In genomic region chr5:132962429-132962928, GRCh38 we compare ENCODE assay signal across 8 cellular contexts. TPM values are rescaled to one million over a fixed set of nuclear protein-coding genes. Genes with fewer than 3 reads are reported as not detected.
DNase-seq lines count a peak whose midpoint lies in the region; ATAC-seq and TF ChIP-seq lines count a peak whose summit lies in the region.

No MANE protein-coding gene starts in this region.

- H3K27me3 Mint-ChIP-seq in activated T-helper 1 cell treated with anti-CD3 and anti-CD28 coated beads, Interleukin-12 subunit alpha, Interleukin-12 subunit beta, Interleukin-2, Interleukin-4 antibody, amounts not matched to agents 30 ng/mL and 10 ng/mL and 1 ng/mL, durations not matched to agents 14 hours and 24 hours and 36 hours (ENCODE audit: insufficient read depth), result peaks cover 3% of the 10 kb centered on the region

- TF ChIP-seq CTCF in AG10803 (conservative IDR thresholded peaks at IDR 0.05; ENCODE audit: low read length), result no peak
- no peak for TF ChIP-seq CTCF in GM13976 (IDR thresholded peaks at IDR 0.05; ENCODE audit: borderline replicate concordance, control extremely low read depth, extremely low read depth, insufficient read depth, missing control alignments)
- TF ChIP-seq CTCF in gastroesophageal sphincter (IDR thresholded peaks at IDR 0.05), result no peak

- H3K4me3 Mint-ChIP-seq in activated T-helper 1 cell treated with anti-CD3 and anti-CD28 coated beads, Interleukin-12 subunit alpha, Interleukin-12 subunit beta, Interleukin-2, Interleukin-4 antibody, amounts not matched to agents 30 ng/mL and 10 ng/mL and 1 ng/mL, durations not matched to agents 14 hours and 24 hours and 36 hours, result peak overlapping the region; percentile 93

- ATAC-seq in gastroesophageal sphincter (no peak), HG03354 (IDR thresholded peaks at IDR 0.05; ENCODE audit: poor library complexity, severe bottlenecking, unreplicated experiment) (no peak)

- H3K4me3 ChIP-seq in AG10803 (ENCODE audit: low read length) (peak overlapping the region; percentile 68), gastroesophageal sphincter (peak overlapping the region; percentile 51 to 100), neuron (ENCODE audit: low read length) (peak overlapping the region; percentile 58)

- H3K9me3 ChIP-seq in gastroesophageal sphincter, result no peaks in the 10 kb centered on the region
- peaks cover 1% of the 10 kb centered on the region for H3K9me3 ChIP-seq in neuron (ENCODE audit: low read length)

- H3K9me3 Mint-ChIP-seq in activated T-helper 1 cell treated with anti-CD3 and anti-CD28 coated beads, Interleukin-12 subunit alpha, Interleukin-12 subunit beta, Interleukin-2, Interleukin-4 antibody, amounts not matched to agents 30 ng/mL and 10 ng/mL and 1 ng/mL, durations not matched to agents 14 hours and 24 hours and 36 hours, result no peaks in the 10 kb centered on the region

- H3K36me3 ChIP-seq in gastroesophageal sphincter (no peaks in the 10 kb centered on the region), neuron (ENCODE audit: insufficient read depth, low read length) (peaks cover 6% of the 10 kb centered on the region)

- H3K27ac Mint-ChIP-seq in activated T-helper 1 cell treated with anti-CD3 and anti-CD28 coated beads, Interleukin-12 subunit alpha, Interleukin-12 subunit beta, Interleukin-2, Interleukin-4 antibody, amounts not matched to agents 30 ng/mL and 10 ng/mL and 1 ng/mL, durations not matched to agents 14 hours and 24 hours and 36 hours, result peak overlapping the region; percentile 96

- peak; percentile 64 for DNase-seq in AG10803 (ENCODE audit: low read depth)
- DNase-seq in GM13976 (ENCODE audit: low spot score), result peak; percentile 51
- peak; percentile 47 for DNase-seq in NCI-H446 treated with DMSO at 0.1 percent for 48 hours (lab: John Stamatoyannopoulos, UW)
- DNase-seq in activated T-helper 1 cell treated with anti-CD3 and anti-CD28 coated beads, Interleukin-12 subunit alpha, Interleukin-12 subunit beta, Interleukin-2, Interleukin-4 antibody, amounts not matched to agents 30 ng/mL and 10 ng/mL and 1 ng/mL, durations not matched to agents 14 hours and 24 hours and 36 hours (ENCODE audit: low spot score), result no peak
- DNase-seq in ureter (ENCODE audit: low spot score), result no peak

- H3K36me3 Mint-ChIP-seq in activated T-helper 1 cell treated with anti-CD3 and anti-CD28 coated beads, Interleukin-12 subunit alpha, Interleukin-12 subunit beta, Interleukin-2, Interleukin-4 antibody, amounts not matched to agents 30 ng/mL and 10 ng/mL and 1 ng/mL, durations not matched to agents 14 hours and 24 hours and 36 hours (ENCODE audit: low read depth), result peaks cover 12% of the 10 kb centered on the region

- H3K27me3 ChIP-seq in gastroesophageal sphincter (no peaks in the 10 kb centered on the region), neuron (ENCODE audit: insufficient read depth, low read length) (no peaks in the 10 kb centered on the region)

- H3K27ac ChIP-seq in gastroesophageal sphincter, result peak overlapping the region; percentile 88 to 100 (median 100)

- TF ChIP-seq EP300 in gastroesophageal sphincter (IDR thresholded peaks at IDR 0.05), result no peak

- H2AFZ ChIP-seq in neuron (ENCODE audit: low read depth, low read length), result peak overlapping the region; percentile 33

- peaks cover 17% of the 10 kb centered on the region for H3K4me1 Mint-ChIP-seq in activated T-helper 1 cell treated with anti-CD3 and anti-CD28 coated beads, Interleukin-12 subunit alpha, Interleukin-12 subunit beta, Interleukin-2, Interleukin-4 antibody, amounts not matched to agents 30 ng/mL and 10 ng/mL and 1 ng/mL, durations not matched to agents 14 hours and 24 hours and 36 hours (ENCODE audit: low read depth)

- no peak for TF ChIP-seq POLR2A in gastroesophageal sphincter (IDR thresholded peaks at IDR 0.05)

- H3K4me1 ChIP-seq in gastroesophageal sphincter (peaks cover 3 to 51% (median 3%) of the 10 kb centered on the region in 3 donors), neuron (ENCODE audit: insufficient read depth, low read length) (peaks cover 8% of the 10 kb centered on the region)

- intact Hi-C loops in activated T-helper 1 cell treated with anti-CD3 and anti-CD28 coated beads, Interleukin-12 subunit alpha, Interleukin-12 subunit beta, Interleukin-2, Interleukin-4 antibody, amounts not matched to agents 30 ng/mL and 10 ng/mL and 1 ng/mL, durations not matched to agents 14 hours and 24 hours and 36 hours (cut with micrococcal nuclease), result loop anchor here (1.0 to 5.0 kb wide), 5 partner anchors 64 to 1265 kb away; partner anchors contain the start of genes FNIP1, IRF1, KIF3A and PPP2CA

- in situ Hi-C loops in GM13976 (cut with MboI; ENCODE audit: low sequenced_read_pairs, unreplicated experiment), result no loop called here

- 0 to 1% methylated on average over 16 to 18 of the region's 18 CpGs for WGBS in gastroesophageal sphincter (ENCODE audit: low coverage in 1 of 2), 2 donors

RNA-seq across cellular contexts. Expression of gene AFF4, which starts 1.0 kb away (rescaled TPM):
- total RNA-seq in activated T-helper 1 cell treated with anti-CD3 and anti-CD28 coated beads, Interleukin-12 subunit alpha, Interleukin-12 subunit beta, Interleukin-2, Interleukin-4 antibody, amounts not matched to agents 30 ng/mL and 10 ng/mL and 1 ng/mL, durations not matched to agents 14 hours and 24 hours and 36 hours, result 38.3 and 40.9 TPM in 2 replicates
- total RNA-seq in gastroesophageal sphincter (10 to 100 TPM; 55.0 to 87.6 (median 75.3) TPM), ureter (107 TPM)

Comparison
In these comparisons a context has a peak if more than half of its experiments do, and no peak if none do; other contexts are left out.
1. DNase-seq: peak in AG10803 (single experiment), GM13976 (single experiment) and NCI-H446 treated with DMSO at 0.1 percent for 48 hours (single experiment); none in activated T-helper 1 cell treated with anti-CD3 and anti-CD28 coated beads, Interleukin-12 subunit alpha, Interleukin-12 subunit beta, Interleukin-2, Interleukin-4 antibody, amounts not matched to agents 30 ng/mL and 10 ng/mL and 1 ng/mL, durations not matched to agents 14 hours and 24 hours and 36 hours (single experiment) and ureter (single experiment).
2. Peak in every context shown above with its lines, with median percentiles within 50 percentile points of each other: H3K4me3 ChIP-seq.